Comparison of ENCODE assay signal across 8 cellular contexts in genomic region chr15:40782609-40783227, GRCh38. TPM values are rescaled to one million over a fixed set of nuclear protein-coding genes. Genes with fewer than 3 reads are reported as not detected.
DNase-seq lines count a peak whose midpoint lies in the region; ATAC-seq, FAIRE-seq and TF ChIP-seq lines count a peak whose summit lies in the region.

No MANE protein-coding gene starts in this region.

- no peaks in the 10 kb centered on the region for H3K27me3 Mint-ChIP-seq in osteocyte (ENCODE audit: unreplicated experiment)

- no peak overlapping the region for H3K27ac Mint-ChIP-seq in osteocyte (ENCODE audit: unreplicated experiment)

- TF ChIP-seq CTCF in osteocyte (IDR thresholded peaks at IDR 0.05), result peak; percentile 58

- H3K9me3 Mint-ChIP-seq in osteocyte (ENCODE audit: unreplicated experiment), result no peaks in the 10 kb centered on the region

- H3K36me3 ChIP-seq in effector memory CD4-positive, alpha-beta T cell (ENCODE audit: control insufficient read depth, insufficient read depth, low read length), result peaks cover 23% of the 10 kb centered on the region

- H3K4me3 Mint-ChIP-seq in osteocyte (ENCODE audit: unreplicated experiment), result no peak overlapping the region

- peaks cover 13% of the 10 kb centered on the region for H3K36me3 Mint-ChIP-seq in osteocyte (ENCODE audit: unreplicated experiment)

- in situ Hi-C loops in G401 (cut with HindIII; ENCODE audit: low sequenced_read_pairs), result no loop called here

- no peak overlapping the region for H3K27ac ChIP-seq in effector memory CD4-positive, alpha-beta T cell (ENCODE audit: insufficient read depth, low read length, poor library complexity, severe bottlenecking)

- H3K9me3 ChIP-seq in effector memory CD4-positive, alpha-beta T cell (ENCODE audit: control insufficient read depth, low read length), result no peaks in the 10 kb centered on the region

- DNase-seq in G401 (ENCODE audit: low spot score), result peak; percentile 69
- DNase-seq in NCI-H2227 treated with DMSO at 0.1 percent for 48 hours (lab: John Stamatoyannopoulos, UW), result peak; percentile 29
- peak; percentile 80 for DNase-seq in activated CD4-positive, alpha-beta T cell treated with anti-CD3 and anti-CD28 coated beads, Interleukin-2, amount 50 U/mL, for 1 hour
- DNase-seq in effector memory CD4-positive, alpha-beta T cell, result peak; percentile 64 to 68 (median 65)
- DNase-seq in osteocyte (ENCODE audit: extremely low spot score, unreplicated experiment), result no peak
- DNase-seq in urothelium cell line (ENCODE audit: low spot score), result peak; percentile 65

- ATAC-seq in HG02610 (IDR thresholded peaks at IDR 0.05; ENCODE audit: unreplicated experiment), result peak; percentile 63
- ATAC-seq in HG03175 (IDR thresholded peaks at IDR 0.05; ENCODE audit: unreplicated experiment), result no peak

- no peak for FAIRE-seq in urothelium cell line (lab: Jason Lieb, UNC)

- peaks cover 8% of the 10 kb centered on the region for H3K4me1 ChIP-seq in effector memory CD4-positive, alpha-beta T cell (ENCODE audit: control insufficient read depth, insufficient read depth, low read length, poor library complexity, severe bottlenecking)

- H3K27me3 ChIP-seq in effector memory CD4-positive, alpha-beta T cell (replicated peaks; ENCODE audit: control insufficient read depth, insufficient read depth, low read length, poor library complexity, severe bottlenecking), result no peaks in the 10 kb centered on the region

- H3K4me1 Mint-ChIP-seq in osteocyte (ENCODE audit: unreplicated experiment), result peaks cover 16% of the 10 kb centered on the region

- no peak overlapping the region for H3K4me3 ChIP-seq in effector memory CD4-positive, alpha-beta T cell (ENCODE audit: insufficient read depth, low read depth, low read length, poor library complexity, severe bottlenecking)

RNA-seq across cellular contexts. Expression of gene C15orf62, which starts 12.9 kb away (rescaled TPM):
- total RNA-seq in G401 (2014; rRNA removed; shearing (Covaris generic)), result 3.1 and 4.0 TPM in 2 replicates
- not detected in 2 replicates for total RNA-seq in osteocyte

RNA-seq across cellular contexts. Expression of gene GCHFR, which starts 18.9 kb away (rescaled TPM):
- 829 and 1,388 TPM in 2 replicates for total RNA-seq in G401 (2014; rRNA removed; shearing (Covaris generic))
- total RNA-seq in osteocyte, result 3.8 and 5.1 TPM in 2 replicates

RNA-seq across cellular contexts. Expression of gene ZFYVE19, which starts 24.2 kb away (rescaled TPM):
- 27.5 and 29.2 TPM in 2 replicates for total RNA-seq in G401 (2014; rRNA removed; shearing (Covaris generic))
- 21.1 and 23.6 TPM in 2 replicates for total RNA-seq in osteocyte

RNA-seq across cellular contexts. Expression of gene DNAJC17, which starts 24.6 kb away (rescaled TPM):
- total RNA-seq in G401 (2014; rRNA removed; shearing (Covaris generic)), result 49.7 and 100 TPM in 2 replicates
- total RNA-seq in osteocyte, result 38.1 and 39.8 TPM in 2 replicates

RNA-seq across cellular contexts. Expression of gene RMDN3, which starts 27.7 kb away (rescaled TPM):
- total RNA-seq in G401 (2014; rRNA removed; shearing (Covaris generic)), result 107 and 114 TPM in 2 replicates
- total RNA-seq in osteocyte, result 30.2 and 35.6 TPM in 2 replicates

Comparison
In these comparisons a context has a peak if more than half of its experiments do, and no peak if none do; other contexts are left out.
1. RNA of gene GCHFR, which starts 18.9 kb away (total RNA-seq): 829 to 1,388 TPM in G401; 3.8 to 5.1 TPM in osteocyte; every median in the first group is over 100 times any median in the second.